ENCODE assay signal across 4 cellular contexts in the genomic region with DNA sequence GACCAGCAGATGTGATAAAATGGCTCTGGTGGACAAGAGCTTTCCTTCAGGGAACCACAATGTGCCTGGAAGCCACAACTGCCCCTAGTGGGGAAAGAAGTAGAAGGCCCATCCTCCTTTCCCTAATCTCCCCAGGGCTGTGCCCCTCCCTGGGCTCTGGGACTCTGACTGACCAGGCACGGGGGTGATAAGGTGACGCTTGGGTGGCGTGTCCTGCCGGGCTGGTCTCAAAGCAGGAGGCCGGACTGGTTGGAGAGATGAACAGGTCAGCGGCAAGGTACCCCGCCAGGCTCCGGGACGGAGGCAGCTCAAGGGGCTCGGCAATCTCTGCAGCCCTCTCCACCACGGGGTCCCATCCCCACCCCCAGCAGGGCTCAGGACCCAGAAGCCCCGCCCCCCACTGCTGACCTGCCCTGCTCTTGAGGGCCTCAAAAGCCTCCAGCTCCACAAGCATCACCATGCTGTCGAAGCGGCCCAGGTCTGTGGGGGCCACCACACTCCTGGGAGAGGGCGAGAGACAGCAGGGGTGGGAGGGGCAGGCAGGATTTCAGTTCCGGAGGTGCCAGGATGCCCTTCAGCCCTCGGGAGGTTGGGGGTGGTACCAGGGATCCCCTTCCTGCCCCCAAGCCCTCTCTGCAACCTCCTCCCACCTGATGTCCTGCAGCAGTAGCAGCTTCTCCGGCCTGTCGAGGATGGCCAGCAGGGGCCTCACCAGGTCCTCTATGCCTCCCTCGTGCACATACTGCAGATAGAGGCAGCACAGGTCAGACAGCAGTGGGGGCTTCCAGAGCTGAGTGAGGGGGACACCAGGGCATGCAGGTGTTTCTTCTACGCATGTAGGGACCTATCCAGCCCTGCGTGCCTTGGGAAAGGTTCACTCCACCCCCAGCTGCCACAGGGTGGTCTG. TPM values are rescaled to one million over a fixed set of nuclear protein-coding genes. Genes with fewer than 3 reads are reported as not detected.
A peak's percentile ranks its signal among the peaks of the same experiment; 100 is the strongest.
DNase-seq lines count a peak whose midpoint lies in the region; ATAC-seq, FAIRE-seq and TF ChIP-seq lines count a peak whose summit lies in the region.

No MANE protein-coding gene starts in this region.

- no peak for TF ChIP-seq POLR2A in K562 (conservative IDR thresholded peaks at IDR 0.05)

- TF ChIP-seq EP300 in K562 (IDR thresholded peaks at IDR 0.05; ENCODE audit: low read length), result no peak; the same call in 1 of the 2 replicates

- BruUV-seq in K562 (replicated peaks; lab: Mats Ljungman, UMichigan), result no TSS peak

- no peaks in the 10 kb centered on the region for H3K79me2 ChIP-seq in K562 (ENCODE audit: control insufficient read depth, insufficient read depth, low read length)

- peak overlapping the region; percentile 53 for H2AFZ ChIP-seq in K562 (ENCODE audit: low read depth, low read length)

- no peaks in the 10 kb centered on the region for H3K9me1 ChIP-seq in K562 (ENCODE audit: control insufficient read depth, insufficient read depth, low read length)

- H4K20me1 ChIP-seq in K562 (replicated peaks; ENCODE audit: control insufficient read depth, insufficient read depth, low read length), result no peaks in the 10 kb centered on the region

- WGBS in K562 (ENCODE audit: insufficient coverage, low coverage, missing lambda C conversion rate), result 16% methylated on average over 7 of the region's 22 CpGs

- H3K4me1 ChIP-seq in K562 (replicated peaks in 1 of 2; ENCODE audit: control insufficient read depth in 2 of 2, insufficient read depth in 2 of 2, low read length in 2 of 2), result peaks cover 14 to 41% of the 10 kb centered on the region in 2 experiments; a peak in 4 of 5 replicates

- H3K4me2 ChIP-seq in K562 (ENCODE audit: insufficient read depth, low read length), result 0 out of 2 replicates have a peak overlapping the region, but pooled peaks have one; percentile 17

- FAIRE-seq in K562 (lab: Jason Lieb, UNC), result peak; percentile 86

- DNase-seq in AG04450 (ENCODE audit: low read depth, low spot score), result no peak
- peak; percentile 67 to 85 (median 75) for DNase-seq in K562 (ENCODE audit: extremely low read depth in 1 of 4, low spot score in 3 of 4)

- TF ChIP-seq CTCF in AG04450 (IDR thresholded peaks at IDR 0.05; ENCODE audit: low read depth, low read length) (peak; percentile 60), K562 (IDR thresholded peaks at IDR 0.05 in 2 of 3, conservative IDR thresholded peaks at IDR 0.05 in 1 of 3; ENCODE audit: insufficient read depth in 2 of 3, low read depth in 1 of 3, low read length in 3 of 3) (peak; percentile 72 to 76 (median 74))

- peak; percentile 91 for ATAC-seq in K562
- no peak for ATAC-seq in GM18520 (IDR thresholded peaks at IDR 0.05; ENCODE audit: unreplicated experiment)
- no peak for ATAC-seq in GM21737 (IDR thresholded peaks at IDR 0.05; ENCODE audit: unreplicated experiment)

- H3K27me3 ChIP-seq in AG04450 (ENCODE audit: control insufficient read depth, insufficient read depth, low read length) (no peaks in the 10 kb centered on the region), K562 (ENCODE audit: control insufficient read depth in 2 of 2, insufficient read depth in 2 of 2, low read length in 2 of 2) (no peaks in the 10 kb centered on the region)

- peaks cover 7% of the 10 kb centered on the region; the same call in 1 of the 3 replicates for H3K36me3 ChIP-seq in K562 (ENCODE audit: control insufficient read depth, insufficient read depth, low read length)

- peak; percentile 38 to 47; a peak in 3 of 4 replicates for TF ChIP-seq RAD21 in K562 (CRISPR knock-in tag; conservative IDR thresholded peaks at IDR 0.05 in 1 of 2, IDR thresholded peaks at IDR 0.05 in 1 of 2)

- CTCF ChIA-PET in AG04450 (lab: Charles Lee) (interaction anchor here (0.7 to 2.6 kb wide), 10 partner anchors 9 to 58 kb away, joined by 3 to 16 read pairs (median 4); a partner anchor contains a TSS), K562 (lab: Yijun Ruan, JAX; ENCODE audit: low intra/inter-chr PET ratio) (interaction anchor here (5.8 kb wide), 1 partner anchor 15 kb away, joined by 150 read pairs; a partner anchor contains a TSS)

- H3K9me3 ChIP-seq in AG04450 (ENCODE audit: control insufficient read depth, insufficient read depth, low read length) (no peaks in the 10 kb centered on the region; the same call in 1 of the 2 replicates), K562 (replicated peaks; ENCODE audit: control insufficient read depth, insufficient read depth, low read depth, low read length) (no peaks in the 10 kb centered on the region)

- in situ Hi-C loops in K562 (cut with MboI), result loop anchor here (10.0 kb wide), 1 partner anchor 457 kb away; no protein-coding TSS in a partner anchor

- H3K4me3 ChIP-seq in AG04450 (ENCODE audit: low read depth, low read length) (no peak overlapping the region), K562 (no peak overlapping the region)

- H3K27ac ChIP-seq in AG04450 (ENCODE audit: low read depth, low read length) (no peak overlapping the region), K562 (ENCODE audit: extremely low read depth, low read depth, low read length) (no peak overlapping the region)

- POLR2A ChIA-PET in AG04450 (lab: Yijun Ruan, JAX), result no interaction called here
- POLR2A ChIA-PET in K562 (lab: Yijun Ruan, JAX), result interaction anchor here (0.6 to 1.2 kb wide), 8 partner anchors 10 to 212 kb away, joined by 3 to 5 read pairs (median 3); a partner anchor contains a TSS

- intact Hi-C loops in K562 (cut with micrococcal nuclease), result loop anchor here (1.0 to 10.0 kb wide), 2 partner anchors 13 to 53 kb away; a partner anchor contains a TSS

- H3K9ac ChIP-seq in K562 (ENCODE audit: insufficient read depth in 1 of 2, low read depth in 2 of 2, low read length in 2 of 2), result peak overlapping the region in 1 of 2 experiments; percentile 28; a peak in 1 of 4 replicates

RNA-seq across cellular contexts. Expression of a gene that starts 12.2 kb away (rescaled TPM):
- polyA plus RNA-seq in AG04450 (2011; rRNA removed) (33.3 and 54.3 TPM in 2 replicates), K562 (2011; rRNA removed) (14.7 and 29.0 TPM in 2 replicates), K562 (2014; fragmentation: Illumina TruSeq; extraction: Trizol) (11.8 and 30.3 TPM in 2 replicates), K562 (2014; fragmentation: Nextera tagmentation; extraction: Ambion mirVana) (under 1 TPM; 0.23 to 0.59 TPM), K562 (2014; rRNA removed) (42.5 and 43.7 TPM in 2 replicates)
- 37.5 and 58.6 TPM in 2 replicates for polyA minus RNA-seq in AG04450 (2011; rRNA and poly(A)+ RNA removed)
- 28.9 and 51.1 TPM in 2 replicates for total RNA-seq in K562 (2011; cell fraction: chromatin; rRNA removed; ENCODE audit: low replicate concordance)
- 36.8 and 39.7 TPM in 2 replicates for total RNA-seq in K562 (2011; cell fraction: nucleolus; rRNA removed)
- 26.9 and 34.2 TPM in 2 replicates for total RNA-seq in K562 (2011; cell fraction: nucleoplasm; rRNA removed)
- total RNA-seq in K562 (2014; rRNA removed) (27.2 and 31.7 TPM in 2 replicates), K562 (2014; rRNA removed; fragmentation: Illumina TruSeq; extraction: Trizol) (5.4 and 6.4 TPM in 2 replicates), K562 (2015; rRNA removed; fragmentation: Illumina TruSeq; extraction: Trizol) (18.5 and 19.8 TPM in 2 replicates), K562 (2021) (38.6 and 42.1 TPM in 2 replicates)
- polyA plus RNA-seq in K562 (2011; cell fraction: cytosol; rRNA removed), result 28.1 and 68.0 TPM in 2 replicates
- 65.4 and 125 TPM in 2 replicates for polyA plus RNA-seq in K562 (2011; cell fraction: nucleus; rRNA removed)
- polyA plus RNA-seq in K562 (2012), result 34.1 and 35.5 TPM in 2 replicates
- 8.0 and 8.6 TPM in 2 replicates for polyA minus RNA-seq in K562 (2011; rRNA and poly(A)+ RNA removed)
- 19.6 and 24.0 TPM in 2 replicates for polyA minus RNA-seq in K562 (2011; cell fraction: cytosol; rRNA and poly(A)+ RNA removed)
- polyA minus RNA-seq in K562 (2011; cell fraction: nucleus; rRNA and poly(A)+ RNA removed), result 19.8 and 24.9 TPM in 2 replicates

RNA-seq across cellular contexts. Expression of a gene that starts 19.2 kb away (rescaled TPM):
- 0.27 and 0.60 TPM in 2 replicates for polyA plus RNA-seq in AG04450 (2011; rRNA removed)
- 0.26 and 0.37 TPM in 2 replicates for polyA minus RNA-seq in AG04450 (2011; rRNA and poly(A)+ RNA removed)
- total RNA-seq in K562 (2011; cell fraction: chromatin; rRNA removed; ENCODE audit: low replicate concordance), result 0.69 TPM in 1 of 2 replicates, not detected in the other
- total RNA-seq in K562 (2011; cell fraction: nucleolus; rRNA removed), result 0.79 and 0.83 TPM in 2 replicates
- 0.44 and 0.46 TPM in 2 replicates for total RNA-seq in K562 (2011; cell fraction: nucleoplasm; rRNA removed)
- total RNA-seq in K562 (2014; rRNA removed), result 0.16 and 0.23 TPM in 2 replicates
- total RNA-seq in K562 (2014; rRNA removed; fragmentation: Illumina TruSeq; extraction: Trizol), result 0.04 TPM in 1 of 2 replicates, not detected in the other
- total RNA-seq in K562 (2015; rRNA removed; fragmentation: Illumina TruSeq; extraction: Trizol), result 0.04 and 0.07 TPM in 2 replicates
- 0.09 and 0.29 TPM in 2 replicates for total RNA-seq in K562 (2021)
- polyA plus RNA-seq in K562 (2011; rRNA removed), result 0.24 and 0.28 TPM in 2 replicates
- 0.15 and 0.57 TPM in 2 replicates for polyA plus RNA-seq in K562 (2011; cell fraction: cytosol; rRNA removed)
- 0.62 and 0.97 TPM in 2 replicates for polyA plus RNA-seq in K562 (2011; cell fraction: nucleus; rRNA removed)
- 0.09 and 0.54 TPM in 2 replicates for polyA plus RNA-seq in K562 (2012)
- 0.04 TPM in 1 of 2 replicates, not detected in the other for polyA plus RNA-seq in K562 (2014; fragmentation: Illumina TruSeq; extraction: Trizol)
- not detected for polyA plus RNA-seq in K562 (2014; fragmentation: Nextera tagmentation; extraction: Ambion mirVana)
- polyA plus RNA-seq in K562 (2014; rRNA removed), result 0.04 and 0.07 TPM in 2 replicates
- polyA minus RNA-seq in K562 (2011; rRNA and poly(A)+ RNA removed), result 0.14 TPM in 1 of 2 replicates, not detected in the other
- 0.38 TPM in 1 of 2 replicates, not detected in the other for polyA minus RNA-seq in K562 (2011; cell fraction: cytosol; rRNA and poly(A)+ RNA removed)
- 0.44 and 0.67 TPM in 2 replicates for polyA minus RNA-seq in K562 (2011; cell fraction: nucleus; rRNA and poly(A)+ RNA removed)

RNA-seq across cellular contexts. Expression of a gene that starts 19.3 kb away (rescaled TPM):
- polyA plus RNA-seq in AG04450 (2011; rRNA removed) (77.8 and 87.0 TPM in 2 replicates), K562 (2011; rRNA removed) (4.6 and 8.1 TPM in 2 replicates), K562 (2014; fragmentation: Illumina TruSeq; extraction: Trizol) (1.5 and 1.6 TPM in 2 replicates), K562 (2014; fragmentation: Nextera tagmentation; extraction: Ambion mirVana) (under 1 TPM; 0.24 to 0.31 TPM), K562 (2014; rRNA removed) (0.86 and 0.96 TPM in 2 replicates)
- polyA minus RNA-seq in AG04450 (2011; rRNA and poly(A)+ RNA removed), result 106 and 126 TPM in 2 replicates
- 6.0 and 9.2 TPM in 2 replicates for total RNA-seq in K562 (2011; cell fraction: chromatin; rRNA removed; ENCODE audit: low replicate concordance)
- total RNA-seq in K562 (2011; cell fraction: nucleolus; rRNA removed), result 3.8 and 5.2 TPM in 2 replicates
- total RNA-seq in K562 (2011; cell fraction: nucleoplasm; rRNA removed), result 3.7 and 5.1 TPM in 2 replicates
- total RNA-seq in K562 (2014; rRNA removed) (1.00 and 2.2 TPM in 2 replicates), K562 (2014; rRNA removed; fragmentation: Illumina TruSeq; extraction: Trizol) (0.64 and 0.69 TPM in 2 replicates), K562 (2015; rRNA removed; fragmentation: Illumina TruSeq; extraction: Trizol) (0.58 and 0.68 TPM in 2 replicates), K562 (2021) (1.4 and 1.8 TPM in 2 replicates)
- 5.6 and 7.0 TPM in 2 replicates for polyA plus RNA-seq in K562 (2011; cell fraction: cytosol; rRNA removed)
- polyA plus RNA-seq in K562 (2011; cell fraction: nucleus; rRNA removed), result 15.8 and 21.0 TPM in 2 replicates
- 1.6 and 3.3 TPM in 2 replicates for polyA plus RNA-seq in K562 (2012)
- 5.0 and 5.6 TPM in 2 replicates for polyA minus RNA-seq in K562 (2011; rRNA and poly(A)+ RNA removed)
- polyA minus RNA-seq in K562 (2011; cell fraction: cytosol; rRNA and poly(A)+ RNA removed), result 2.5 and 5.0 TPM in 2 replicates
- polyA minus RNA-seq in K562 (2011; cell fraction: nucleus; rRNA and poly(A)+ RNA removed), result 3.4 and 5.2 TPM in 2 replicates

RNA-seq across cellular contexts. Expression of a gene that starts 24.4 kb away (rescaled TPM):
- polyA plus RNA-seq in AG04450 (2011; rRNA removed) (4.3 and 6.9 TPM in 2 replicates), K562 (2011; rRNA removed) (16.1 and 17.4 TPM in 2 replicates), K562 (2014; fragmentation: Illumina TruSeq; extraction: Trizol) (34.7 and 35.5 TPM in 2 replicates), K562 (2014; fragmentation: Nextera tagmentation; extraction: Ambion mirVana) (10 to 100 TPM; 11.6 to 14.8 TPM), K562 (2014; rRNA removed) (16.6 and 18.9 TPM in 2 replicates)
- 5.5 and 7.8 TPM in 2 replicates for polyA minus RNA-seq in AG04450 (2011; rRNA and poly(A)+ RNA removed)
- 20.7 and 34.6 TPM in 2 replicates for total RNA-seq in K562 (2011; cell fraction: chromatin; rRNA removed; ENCODE audit: low replicate concordance)
- 16.7 and 19.2 TPM in 2 replicates for total RNA-seq in K562 (2011; cell fraction: nucleolus; rRNA removed)
- 17.9 and 20.4 TPM in 2 replicates for total RNA-seq in K562 (2011; cell fraction: nucleoplasm; rRNA removed)
- total RNA-seq in K562 (2014; rRNA removed) (17.9 and 20.6 TPM in 2 replicates), K562 (2014; rRNA removed; fragmentation: Illumina TruSeq; extraction: Trizol) (16.6 and 18.0 TPM in 2 replicates), K562 (2015; rRNA removed; fragmentation: Illumina TruSeq; extraction: Trizol) (13.6 and 14.3 TPM in 2 replicates), K562 (2021) (19.2 and 24.5 TPM in 2 replicates)
- polyA plus RNA-seq in K562 (2011; cell fraction: cytosol; rRNA removed), result 13.8 and 17.6 TPM in 2 replicates
- polyA plus RNA-seq in K562 (2011; cell fraction: nucleus; rRNA removed), result 13.3 and 19.8 TPM in 2 replicates
- polyA plus RNA-seq in K562 (2012), result 10.5 and 24.8 TPM in 2 replicates
- 15.7 and 22.2 TPM in 2 replicates for polyA minus RNA-seq in K562 (2011; rRNA and poly(A)+ RNA removed)
- 8.4 and 13.6 TPM in 2 replicates for polyA minus RNA-seq in K562 (2011; cell fraction: cytosol; rRNA and poly(A)+ RNA removed)
- polyA minus RNA-seq in K562 (2011; cell fraction: nucleus; rRNA and poly(A)+ RNA removed), result 7.5 and 8.2 TPM in 2 replicates

RNA-seq across cellular contexts. Expression of a gene that starts 24.5 kb away (rescaled TPM):
- polyA plus RNA-seq in AG04450 (2011; rRNA removed) (72.3 and 88.0 TPM in 2 replicates), K562 (2011; rRNA removed) (37.2 and 47.6 TPM in 2 replicates), K562 (2014; fragmentation: Illumina TruSeq; extraction: Trizol) (29.1 and 50.5 TPM in 2 replicates), K562 (2014; fragmentation: Nextera tagmentation; extraction: Ambion mirVana) (10 to 100 TPM; 15.1 to 25.6 TPM), K562 (2014; rRNA removed) (63.7 and 77.5 TPM in 2 replicates)
- 14.0 and 20.0 TPM in 2 replicates for polyA minus RNA-seq in AG04450 (2011; rRNA and poly(A)+ RNA removed)
- 12.8 and 41.1 TPM in 2 replicates for total RNA-seq in K562 (2011; cell fraction: chromatin; rRNA removed; ENCODE audit: low replicate concordance)
- 39.1 and 47.4 TPM in 2 replicates for total RNA-seq in K562 (2011; cell fraction: nucleolus; rRNA removed)
- 21.9 and 30.8 TPM in 2 replicates for total RNA-seq in K562 (2011; cell fraction: nucleoplasm; rRNA removed)
- total RNA-seq in K562 (2014; rRNA removed) (55.9 and 63.2 TPM in 2 replicates), K562 (2014; rRNA removed; fragmentation: Illumina TruSeq; extraction: Trizol) (20.5 and 21.3 TPM in 2 replicates), K562 (2015; rRNA removed; fragmentation: Illumina TruSeq; extraction: Trizol) (40.0 and 42.5 TPM in 2 replicates), K562 (2021) (47.0 and 48.5 TPM in 2 replicates)
- 62.0 and 116 TPM in 2 replicates for polyA plus RNA-seq in K562 (2011; cell fraction: cytosol; rRNA removed)
- polyA plus RNA-seq in K562 (2011; cell fraction: nucleus; rRNA removed), result 74.2 and 104 TPM in 2 replicates
- 58.5 and 65.3 TPM in 2 replicates for polyA plus RNA-seq in K562 (2012)
- 7.5 and 9.8 TPM in 2 replicates for polyA minus RNA-seq in K562 (2011; rRNA and poly(A)+ RNA removed)
- polyA minus RNA-seq in K562 (2011; cell fraction: cytosol; rRNA and poly(A)+ RNA removed), result 15.6 and 15.7 TPM in 2 replicates
- polyA minus RNA-seq in K562 (2011; cell fraction: nucleus; rRNA and poly(A)+ RNA removed), result 26.4 and 27.4 TPM in 2 replicates
